13 cellular contexts compared by ENCODE assay signal in the genomic region with DNA sequence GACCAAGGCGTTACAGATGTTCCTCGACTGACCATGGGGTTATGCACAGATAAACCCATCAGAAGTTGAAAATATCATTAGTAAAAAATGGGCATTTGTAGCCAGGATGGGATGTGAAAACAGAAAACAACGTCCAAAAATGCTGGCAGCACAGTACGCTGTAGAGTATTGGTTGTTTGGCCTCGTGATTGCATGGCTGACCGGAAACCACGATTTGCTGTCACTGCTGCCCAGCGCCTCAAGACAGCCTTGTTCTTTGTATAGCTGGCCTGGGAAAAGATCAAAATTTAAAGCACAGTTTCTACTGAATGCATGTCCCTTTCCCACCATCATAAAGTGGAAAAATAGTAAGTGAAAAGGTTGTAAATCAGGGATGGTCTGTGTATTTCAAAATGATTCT.
"Had no signal": no experiment of that assay in that cellular context is flagged by ENCODE, and none has a peak within 500 bp of the region (broad histone marks: within the 10 kb centered on the region; RNA-seq: fewer than 3 reads in every experiment).

No MANE protein-coding gene starts in this region.

- DNase-seq: activated CD4-positive, alpha-beta T cell treated with anti-CD3 and anti-CD28 coated beads, Interleukin-2, amount 10 ng/mL, durations not matched to agents 7 days and 5 days; activated CD8-positive, alpha-beta memory T cell treated with anti-CD3 and anti-CD28 coated beads, Interleukin-2, amount 50 U/mL, for 48 hours; activated naive CD4-positive, alpha-beta T cell treated with anti-CD3 and anti-CD28 coated beads for 36 hours; activated naive CD8-positive, alpha-beta T cell treated with anti-CD3 and anti-CD28 coated beads, Interleukin-2, amount 50 U/mL, for 24 hours; aorta; mucosa of descending colon; natural killer cell; stimulated activated CD4-positive, alpha-beta T cell treated with anti-CD3 and anti-CD28 coated beads, Interleukin-12 subunit alpha, Interleukin-12 subunit beta, amount 100 ng/mL, for 4 hours; stimulated activated CD4-positive, alpha-beta T cell treated with anti-CD3 and anti-CD28 coated beads, Interleukin-2, amount 100 ng/mL, for 24 hours; transverse colon had no signal

- H3K4me1 ChIP-seq: prostate gland, SJSA1, transverse colon had no signal

- ATAC-seq: activated naive CD8-positive, alpha-beta T cell treated with anti-CD3 and anti-CD28 coated beads, Interleukin-2, amount 50 U/mL, for 24 hours; mucosa of descending colon; natural killer cell had no signal

- H3K4me3 ChIP-seq: lung, mucosa of descending colon, prostate gland, SJSA1, transverse colon had no signal

- H3K27me3 ChIP-seq: SJSA1, transverse colon had no signal

- H3K27ac ChIP-seq: prostate gland, SJSA1, transverse colon had no signal

- H3K36me3 ChIP-seq: prostate gland, transverse colon had no signal

- H3K9me3 ChIP-seq: mucosa of descending colon, prostate gland, SJSA1, transverse colon had no signal
